Comparison of ENCODE assay signal across 1 cellular context in the genomic region with DNA sequence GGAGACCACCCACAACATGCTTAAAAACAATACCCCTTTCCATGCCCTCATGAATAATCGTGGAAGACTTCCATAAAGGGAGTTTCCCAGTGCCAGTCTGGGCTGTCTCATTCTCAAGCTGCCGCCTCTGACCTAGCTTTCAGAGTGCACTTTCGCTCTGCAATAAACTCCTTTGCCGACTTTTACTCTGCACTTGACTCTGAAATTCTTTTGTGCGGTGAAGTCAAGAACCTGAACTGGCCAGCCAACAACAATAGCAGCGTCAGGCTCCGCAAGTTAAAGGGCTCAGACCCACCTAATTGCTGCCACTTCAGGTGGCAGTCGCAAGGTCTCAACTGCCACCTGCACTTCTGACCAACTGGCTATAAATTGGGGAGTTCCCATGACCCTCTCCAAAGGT.
TF ChIP-seq lines count a peak whose summit lies in the region.

No MANE protein-coding gene starts in this region.

TF ChIP-seq in GM23338, 12 proteins besides CTCF, POLR2A, EP300 and RAD21 (continued from another document):
- TF ChIP-seq, protein P1, sequence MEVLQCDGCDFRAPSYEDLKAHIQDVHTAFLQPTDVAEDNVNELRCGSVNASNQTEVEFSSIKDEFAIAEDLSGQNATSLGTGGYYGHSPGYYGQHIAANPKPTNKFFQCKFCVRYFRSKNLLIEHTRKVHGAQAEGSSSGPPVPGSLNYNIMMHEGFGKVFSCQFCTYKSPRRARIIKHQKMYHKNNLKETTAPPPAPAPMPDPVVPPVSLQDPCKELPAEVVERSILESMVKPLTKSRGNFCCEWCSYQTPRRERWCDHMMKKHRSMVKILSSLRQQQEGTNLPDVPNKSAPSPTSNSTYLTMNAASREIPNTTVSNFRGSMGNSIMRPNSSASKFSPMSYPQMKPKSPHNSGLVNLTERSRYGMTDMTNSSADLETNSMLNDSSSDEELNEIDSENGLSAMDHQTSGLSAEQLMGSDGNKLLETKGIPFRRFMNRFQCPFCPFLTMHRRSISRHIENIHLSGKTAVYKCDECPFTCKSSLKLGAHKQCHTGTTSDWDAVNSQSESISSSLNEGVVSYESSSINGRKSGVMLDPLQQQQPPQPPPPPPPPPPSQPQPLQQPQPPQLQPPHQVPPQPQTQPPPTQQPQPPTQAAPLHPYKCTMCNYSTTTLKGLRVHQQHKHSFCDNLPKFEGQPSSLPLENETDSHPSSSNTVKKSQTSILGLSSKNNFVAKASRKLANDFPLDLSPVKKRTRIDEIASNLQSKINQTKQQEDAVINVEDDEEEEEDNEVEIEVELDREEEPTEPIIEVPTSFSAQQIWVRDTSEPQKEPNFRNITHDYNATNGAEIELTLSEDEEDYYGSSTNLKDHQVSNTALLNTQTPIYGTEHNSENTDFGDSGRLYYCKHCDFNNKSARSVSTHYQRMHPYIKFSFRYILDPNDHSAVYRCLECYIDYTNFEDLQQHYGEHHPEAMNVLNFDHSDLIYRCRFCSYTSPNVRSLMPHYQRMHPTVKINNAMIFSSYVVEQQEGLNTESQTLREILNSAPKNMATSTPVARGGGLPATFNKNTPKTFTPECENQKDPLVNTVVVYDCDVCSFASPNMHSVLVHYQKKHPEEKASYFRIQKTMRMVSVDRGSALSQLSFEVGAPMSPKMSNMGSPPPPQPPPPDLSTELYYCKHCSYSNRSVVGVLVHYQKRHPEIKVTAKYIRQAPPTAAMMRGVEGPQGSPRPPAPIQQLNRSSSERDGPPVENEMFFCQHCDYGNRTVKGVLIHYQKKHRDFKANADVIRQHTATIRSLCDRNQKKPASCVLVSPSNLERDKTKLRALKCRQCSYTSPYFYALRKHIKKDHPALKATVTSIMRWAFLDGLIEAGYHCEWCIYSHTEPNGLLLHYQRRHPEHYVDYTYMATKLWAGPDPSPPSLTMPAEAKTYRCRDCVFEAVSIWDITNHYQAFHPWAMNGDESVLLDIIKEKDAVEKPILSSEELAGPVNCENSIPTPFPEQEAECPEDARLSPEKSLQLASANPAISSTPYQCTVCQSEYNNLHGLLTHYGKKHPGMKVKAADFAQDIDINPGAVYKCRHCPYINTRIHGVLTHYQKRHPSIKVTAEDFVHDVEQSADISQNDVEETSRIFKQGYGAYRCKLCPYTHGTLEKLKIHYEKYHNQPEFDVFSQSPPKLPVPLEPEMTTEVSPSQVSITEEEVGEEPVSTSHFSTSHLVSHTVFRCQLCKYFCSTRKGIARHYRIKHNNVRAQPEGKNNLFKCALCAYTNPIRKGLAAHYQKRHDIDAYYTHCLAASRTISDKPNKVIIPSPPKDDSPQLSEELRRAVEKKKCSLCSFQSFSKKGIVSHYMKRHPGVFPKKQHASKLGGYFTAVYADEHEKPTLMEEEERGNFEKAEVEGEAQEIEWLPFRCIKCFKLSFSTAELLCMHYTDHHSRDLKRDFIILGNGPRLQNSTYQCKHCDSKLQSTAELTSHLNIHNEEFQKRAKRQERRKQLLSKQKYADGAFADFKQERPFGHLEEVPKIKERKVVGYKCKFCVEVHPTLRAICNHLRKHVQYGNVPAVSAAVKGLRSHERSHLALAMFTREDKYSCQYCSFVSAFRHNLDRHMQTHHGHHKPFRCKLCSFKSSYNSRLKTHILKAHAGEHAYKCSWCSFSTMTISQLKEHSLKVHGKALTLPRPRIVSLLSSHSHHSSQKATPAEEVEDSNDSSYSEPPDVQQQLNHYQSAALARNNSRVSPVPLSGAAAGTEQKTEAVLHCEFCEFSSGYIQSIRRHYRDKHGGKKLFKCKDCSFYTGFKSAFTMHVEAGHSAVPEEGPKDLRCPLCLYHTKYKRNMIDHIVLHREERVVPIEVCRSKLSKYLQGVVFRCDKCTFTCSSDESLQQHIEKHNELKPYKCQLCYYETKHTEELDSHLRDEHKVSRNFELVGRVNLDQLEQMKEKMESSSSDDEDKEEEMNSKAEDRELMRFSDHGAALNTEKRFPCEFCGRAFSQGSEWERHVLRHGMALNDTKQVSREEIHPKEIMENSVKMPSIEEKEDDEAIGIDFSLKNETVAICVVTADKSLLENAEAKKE (CRISPR knock-in tag; IDR thresholded peaks at IDR 0.05): no peak
- no peak for TF ChIP-seq CREB1 (CRISPR knock-in tag; IDR thresholded peaks at IDR 0.05; ENCODE audit: low read depth)
